Comparison of ENCODE assay signal across 10 cellular contexts in genomic region chr15:91268510-91268909, GRCh38.
DNase-seq lines count a peak whose midpoint lies in the region; ATAC-seq lines count a peak whose summit lies in the region.
"Had no signal": no experiment of that assay in that cellular context is flagged by ENCODE, and none has a peak within 500 bp of the region (broad histone marks: within the 10 kb centered on the region; RNA-seq: fewer than 3 reads in every experiment).

No MANE protein-coding gene starts in this region.

- H3K27ac Mint-ChIP-seq in T-helper 2 cell treated with Interferon-gamma antibody and Interleukin-4, amounts not matched to agents 5 μg/mL and 100 μg/mL, for 36 hours, result no peak overlapping the region
- H3K27ac Mint-ChIP-seq: natural killer cell had no signal

- H3K27me3 ChIP-seq in H7 (ENCODE audit: control insufficient read depth, insufficient read depth, low read length), result peaks cover 2% of the 10 kb centered on the region; the same call in 1 of the 2 replicates

- no peak overlapping the region for H3K4me3 ChIP-seq in H7 (ENCODE audit: insufficient read depth, low read depth, low read length)

- DNase-seq in COLO668 (lab: John Stamatoyannopoulos, UW; ENCODE audit: unreplicated experiment), result peak; percentile 10
- DNase-seq in H7, result peak; percentile 51
- peak; percentile 37 for DNase-seq in SK-N-DZ (ENCODE audit: low spot score)
- DNase-seq in germinal center (ENCODE audit: low spot score), result peak; percentile 8
- no peak for DNase-seq in NCI-H2029 (lab: John Stamatoyannopoulos, UW)
- DNase-seq in T-helper 2 cell treated with Interferon-gamma antibody and Interleukin-4, amounts not matched to agents 5 μg/mL and 100 μg/mL, for 36 hours (ENCODE audit: low spot score), result no peak
- DNase-seq in cerebellar cortex (ENCODE audit: low spot score), result no peak
- DNase-seq: amniotic stem cell, natural killer cell had no signal

- H3K4me1 Mint-ChIP-seq in T-helper 2 cell treated with Interferon-gamma antibody and Interleukin-4, amounts not matched to agents 5 μg/mL and 100 μg/mL, for 36 hours (ENCODE audit: low read depth), result peaks cover 2% of the 10 kb centered on the region

- peaks cover 22% of the 10 kb centered on the region for H3K27me3 Mint-ChIP-seq in T-helper 2 cell treated with Interferon-gamma antibody and Interleukin-4, amounts not matched to agents 5 μg/mL and 100 μg/mL, for 36 hours (ENCODE audit: low read depth)

- no peaks in the 10 kb centered on the region for H3K9me3 Mint-ChIP-seq in T-helper 2 cell treated with Interferon-gamma antibody and Interleukin-4, amounts not matched to agents 5 μg/mL and 100 μg/mL, for 36 hours
- H3K9me3 Mint-ChIP-seq: natural killer cell had no signal

- no peaks in the 10 kb centered on the region for H3K36me3 Mint-ChIP-seq in T-helper 2 cell treated with Interferon-gamma antibody and Interleukin-4, amounts not matched to agents 5 μg/mL and 100 μg/mL, for 36 hours (ENCODE audit: low read depth)
- H3K36me3 Mint-ChIP-seq: natural killer cell had no signal

- H3K36me3 ChIP-seq in H7 (replicated peaks; ENCODE audit: control insufficient read depth, insufficient read depth, low read length), result no peaks in the 10 kb centered on the region

- no peak for ATAC-seq in HG03565 (IDR thresholded peaks at IDR 0.05; ENCODE audit: unreplicated experiment)
- ATAC-seq: natural killer cell had no signal

- no peak overlapping the region for H3K4me3 Mint-ChIP-seq in T-helper 2 cell treated with Interferon-gamma antibody and Interleukin-4, amounts not matched to agents 5 μg/mL and 100 μg/mL, for 36 hours
- H3K4me3 Mint-ChIP-seq: natural killer cell had no signal

Comparison
In these comparisons a context has a peak if more than half of its experiments do, and no peak if none do; other contexts are left out.
1. DNase-seq: peak in COLO668 (single experiment), H7 (single experiment), SK-N-DZ (single experiment) and germinal center (single experiment); none in NCI-H2029 (single experiment), T-helper 2 cell treated with Interferon-gamma antibody and Interleukin-4, amounts not matched to agents 5 μg/mL and 100 μg/mL, for 36 hours (single experiment) and cerebellar cortex (single experiment).